1 cellular context compared by ENCODE assay signal in the genomic region with DNA sequence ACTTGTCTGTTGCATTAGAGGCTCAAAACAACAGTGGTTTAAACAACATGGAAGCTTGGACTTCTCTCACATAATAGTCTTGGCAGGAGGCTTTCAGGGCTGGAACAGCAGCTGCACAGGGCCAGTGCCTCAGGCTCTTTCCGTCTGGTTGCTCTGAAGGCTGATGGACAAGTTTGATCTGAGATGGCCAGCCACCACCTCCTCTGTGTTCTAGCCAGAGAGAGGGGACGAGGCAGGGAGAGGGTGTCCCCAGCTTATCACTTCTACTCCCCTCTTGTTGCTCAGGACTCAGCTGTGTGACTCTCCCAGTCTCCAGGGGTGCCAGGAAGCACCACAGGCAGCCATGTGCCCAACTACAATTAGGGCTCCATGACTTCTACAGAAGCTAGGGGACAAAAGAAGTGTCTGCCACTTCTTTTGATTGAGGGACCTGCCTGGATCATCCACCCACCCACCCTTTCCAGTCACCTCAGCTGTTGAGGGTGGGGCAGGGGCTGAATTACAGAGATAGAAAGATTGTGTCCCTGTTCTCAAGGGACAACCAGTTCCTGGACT.
TF ChIP-seq lines count a peak whose summit lies in the region.

No MANE protein-coding gene starts in this region.

TF ChIP-seq in GM23338, 12 proteins besides CTCF, POLR2A, EP300 and RAD21 (continued from another document):
- TF ChIP-seq, protein P1, sequence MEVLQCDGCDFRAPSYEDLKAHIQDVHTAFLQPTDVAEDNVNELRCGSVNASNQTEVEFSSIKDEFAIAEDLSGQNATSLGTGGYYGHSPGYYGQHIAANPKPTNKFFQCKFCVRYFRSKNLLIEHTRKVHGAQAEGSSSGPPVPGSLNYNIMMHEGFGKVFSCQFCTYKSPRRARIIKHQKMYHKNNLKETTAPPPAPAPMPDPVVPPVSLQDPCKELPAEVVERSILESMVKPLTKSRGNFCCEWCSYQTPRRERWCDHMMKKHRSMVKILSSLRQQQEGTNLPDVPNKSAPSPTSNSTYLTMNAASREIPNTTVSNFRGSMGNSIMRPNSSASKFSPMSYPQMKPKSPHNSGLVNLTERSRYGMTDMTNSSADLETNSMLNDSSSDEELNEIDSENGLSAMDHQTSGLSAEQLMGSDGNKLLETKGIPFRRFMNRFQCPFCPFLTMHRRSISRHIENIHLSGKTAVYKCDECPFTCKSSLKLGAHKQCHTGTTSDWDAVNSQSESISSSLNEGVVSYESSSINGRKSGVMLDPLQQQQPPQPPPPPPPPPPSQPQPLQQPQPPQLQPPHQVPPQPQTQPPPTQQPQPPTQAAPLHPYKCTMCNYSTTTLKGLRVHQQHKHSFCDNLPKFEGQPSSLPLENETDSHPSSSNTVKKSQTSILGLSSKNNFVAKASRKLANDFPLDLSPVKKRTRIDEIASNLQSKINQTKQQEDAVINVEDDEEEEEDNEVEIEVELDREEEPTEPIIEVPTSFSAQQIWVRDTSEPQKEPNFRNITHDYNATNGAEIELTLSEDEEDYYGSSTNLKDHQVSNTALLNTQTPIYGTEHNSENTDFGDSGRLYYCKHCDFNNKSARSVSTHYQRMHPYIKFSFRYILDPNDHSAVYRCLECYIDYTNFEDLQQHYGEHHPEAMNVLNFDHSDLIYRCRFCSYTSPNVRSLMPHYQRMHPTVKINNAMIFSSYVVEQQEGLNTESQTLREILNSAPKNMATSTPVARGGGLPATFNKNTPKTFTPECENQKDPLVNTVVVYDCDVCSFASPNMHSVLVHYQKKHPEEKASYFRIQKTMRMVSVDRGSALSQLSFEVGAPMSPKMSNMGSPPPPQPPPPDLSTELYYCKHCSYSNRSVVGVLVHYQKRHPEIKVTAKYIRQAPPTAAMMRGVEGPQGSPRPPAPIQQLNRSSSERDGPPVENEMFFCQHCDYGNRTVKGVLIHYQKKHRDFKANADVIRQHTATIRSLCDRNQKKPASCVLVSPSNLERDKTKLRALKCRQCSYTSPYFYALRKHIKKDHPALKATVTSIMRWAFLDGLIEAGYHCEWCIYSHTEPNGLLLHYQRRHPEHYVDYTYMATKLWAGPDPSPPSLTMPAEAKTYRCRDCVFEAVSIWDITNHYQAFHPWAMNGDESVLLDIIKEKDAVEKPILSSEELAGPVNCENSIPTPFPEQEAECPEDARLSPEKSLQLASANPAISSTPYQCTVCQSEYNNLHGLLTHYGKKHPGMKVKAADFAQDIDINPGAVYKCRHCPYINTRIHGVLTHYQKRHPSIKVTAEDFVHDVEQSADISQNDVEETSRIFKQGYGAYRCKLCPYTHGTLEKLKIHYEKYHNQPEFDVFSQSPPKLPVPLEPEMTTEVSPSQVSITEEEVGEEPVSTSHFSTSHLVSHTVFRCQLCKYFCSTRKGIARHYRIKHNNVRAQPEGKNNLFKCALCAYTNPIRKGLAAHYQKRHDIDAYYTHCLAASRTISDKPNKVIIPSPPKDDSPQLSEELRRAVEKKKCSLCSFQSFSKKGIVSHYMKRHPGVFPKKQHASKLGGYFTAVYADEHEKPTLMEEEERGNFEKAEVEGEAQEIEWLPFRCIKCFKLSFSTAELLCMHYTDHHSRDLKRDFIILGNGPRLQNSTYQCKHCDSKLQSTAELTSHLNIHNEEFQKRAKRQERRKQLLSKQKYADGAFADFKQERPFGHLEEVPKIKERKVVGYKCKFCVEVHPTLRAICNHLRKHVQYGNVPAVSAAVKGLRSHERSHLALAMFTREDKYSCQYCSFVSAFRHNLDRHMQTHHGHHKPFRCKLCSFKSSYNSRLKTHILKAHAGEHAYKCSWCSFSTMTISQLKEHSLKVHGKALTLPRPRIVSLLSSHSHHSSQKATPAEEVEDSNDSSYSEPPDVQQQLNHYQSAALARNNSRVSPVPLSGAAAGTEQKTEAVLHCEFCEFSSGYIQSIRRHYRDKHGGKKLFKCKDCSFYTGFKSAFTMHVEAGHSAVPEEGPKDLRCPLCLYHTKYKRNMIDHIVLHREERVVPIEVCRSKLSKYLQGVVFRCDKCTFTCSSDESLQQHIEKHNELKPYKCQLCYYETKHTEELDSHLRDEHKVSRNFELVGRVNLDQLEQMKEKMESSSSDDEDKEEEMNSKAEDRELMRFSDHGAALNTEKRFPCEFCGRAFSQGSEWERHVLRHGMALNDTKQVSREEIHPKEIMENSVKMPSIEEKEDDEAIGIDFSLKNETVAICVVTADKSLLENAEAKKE (CRISPR knock-in tag; IDR thresholded peaks at IDR 0.05): no peak
- TF ChIP-seq, protein P2, sequence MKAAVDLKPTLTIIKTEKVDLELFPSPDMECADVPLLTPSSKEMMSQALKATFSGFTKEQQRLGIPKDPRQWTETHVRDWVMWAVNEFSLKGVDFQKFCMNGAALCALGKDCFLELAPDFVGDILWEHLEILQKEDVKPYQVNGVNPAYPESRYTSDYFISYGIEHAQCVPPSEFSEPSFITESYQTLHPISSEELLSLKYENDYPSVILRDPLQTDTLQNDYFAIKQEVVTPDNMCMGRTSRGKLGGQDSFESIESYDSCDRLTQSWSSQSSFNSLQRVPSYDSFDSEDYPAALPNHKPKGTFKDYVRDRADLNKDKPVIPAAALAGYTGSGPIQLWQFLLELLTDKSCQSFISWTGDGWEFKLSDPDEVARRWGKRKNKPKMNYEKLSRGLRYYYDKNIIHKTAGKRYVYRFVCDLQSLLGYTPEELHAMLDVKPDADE (IDR thresholded peaks at IDR 0.05): no peak
- TF ChIP-seq EZH2phosphoT487 (IDR thresholded peaks at IDR 0.05; ENCODE audit: unreplicated experiment) (no peak), ZNF331 (CRISPR knock-in tag; IDR thresholded peaks at IDR 0.05; ENCODE audit: low read depth) (no peak), JUNB (IDR thresholded peaks at IDR 0.05; ENCODE audit: unreplicated experiment) (no peak), NANOG (IDR thresholded peaks at IDR 0.05; ENCODE audit: borderline replicate concordance) (no peak), EZH2 (IDR thresholded peaks at IDR 0.05; ENCODE audit: low read depth, unreplicated experiment) (no peak), STAT1 (IDR thresholded peaks at IDR 0.05; ENCODE audit: unreplicated experiment) (no peak)
